In genomic region chr2:128644745-128645256, GRCh38 we compare ENCODE assay signal across 14 cellular contexts.
DNase-seq lines count a peak whose midpoint lies in the region; TF ChIP-seq lines count a peak whose summit lies in the region.
"Had no signal": no experiment of that assay in that cellular context is flagged by ENCODE, and none has a peak within 500 bp of the region (broad histone marks: within the 10 kb centered on the region; RNA-seq: fewer than 3 reads in every experiment).

No MANE protein-coding gene starts in this region.

- H2AK5ac ChIP-seq in H9 (ENCODE audit: insufficient read length, low read length) = no peak overlapping the region

- H3K36me3 Mint-ChIP-seq in H9 (ENCODE audit: insufficient read depth in 1 of 3, low read depth in 3 of 3) (peaks cover 0 to 8% (median 2%) of the 10 kb centered on the region in 3 experiments; a peak in 3 of 7 replicates), osteocyte (ENCODE audit: unreplicated experiment) (no peaks in the 10 kb centered on the region)
- H3K36me3 Mint-ChIP-seq: CD8-positive, alpha-beta T cell had no signal

- no peak overlapping the region for H3K4ac ChIP-seq in H9 (ENCODE audit: low read depth, low read length)

- H3K9ac ChIP-seq in H9 (ENCODE audit: extremely low read depth, insufficient read length, low read length) = no peak overlapping the region

- H3K27me3 Mint-ChIP-seq in H9 (ENCODE audit: low read depth) (peaks cover 7% of the 10 kb centered on the region), osteocyte (ENCODE audit: unreplicated experiment) (no peaks in the 10 kb centered on the region)

- no peak overlapping the region for H2BK12ac ChIP-seq in H9 (ENCODE audit: insufficient read length, low read depth, low read length)

- peak overlapping the region; percentile 96 to 98 (median 97) for H3K27ac Mint-ChIP-seq in H9
- H3K27ac Mint-ChIP-seq in osteocyte (ENCODE audit: unreplicated experiment) = no peak overlapping the region
- H3K27ac Mint-ChIP-seq: CD8-positive, alpha-beta T cell; effector memory CD8-positive, alpha-beta T cell had no signal

- no peak overlapping the region for H3K4me3 ChIP-seq in fibroblast of villous mesenchyme (ENCODE audit: low read depth, low read length)
- H3K4me3 ChIP-seq: SK-N-MC, thyroid gland had no signal

- no peaks in the 10 kb centered on the region for H3K79me1 ChIP-seq in H9 (ENCODE audit: insufficient read depth, low read depth, low read length, poor library complexity, severe bottlenecking)

- H3K9me3 ChIP-seq in H9 (ENCODE audit: control insufficient read depth, low read depth, low read length) = no peaks in the 10 kb centered on the region
- H3K9me3 ChIP-seq: thyroid gland had no signal

- H3K23ac ChIP-seq in H9 (ENCODE audit: insufficient read length, low read depth, low read length) = no peak overlapping the region

- no peak overlapping the region for H3K56ac ChIP-seq in H9 (ENCODE audit: insufficient read length, low read depth, low read length)

- no peaks in the 10 kb centered on the region for H4K20me1 ChIP-seq in H9 (ENCODE audit: control insufficient read depth, insufficient read depth, insufficient read length)

- peak overlapping the region; percentile 8 to 25; a peak in 2 of 5 replicates for H3K4me3 Mint-ChIP-seq in H9
- no peak overlapping the region for H3K4me3 Mint-ChIP-seq in osteocyte (ENCODE audit: unreplicated experiment)
- H3K4me3 Mint-ChIP-seq: CD8-positive, alpha-beta T cell; effector memory CD8-positive, alpha-beta T cell had no signal

- peak overlapping the region; percentile 20 for H2BK5ac ChIP-seq in H9 (ENCODE audit: insufficient read length, low read length)

- H3K9me3 Mint-ChIP-seq in H9 (peaks cover 0 to 3% of the 10 kb centered on the region in 2 experiments; a peak in 1 of 5 replicates), osteocyte (ENCODE audit: unreplicated experiment) (no peaks in the 10 kb centered on the region)
- H3K9me3 Mint-ChIP-seq: CD8-positive, alpha-beta T cell; effector memory CD8-positive, alpha-beta T cell had no signal

- peak; percentile 75 for TF ChIP-seq CTCF in H9 (conservative IDR thresholded peaks at IDR 0.05)
- peak; percentile 10 for TF ChIP-seq CTCF in fibroblast of villous mesenchyme (IDR thresholded peaks at IDR 0.05; ENCODE audit: insufficient read depth, low read depth, low read length)
- peak; percentile 5 for TF ChIP-seq CTCF in osteocyte (IDR thresholded peaks at IDR 0.05)

- peak overlapping the region; percentile 89 for H3K18ac ChIP-seq in H9 (ENCODE audit: insufficient read length, low read depth, low read length)

- no peaks in the 10 kb centered on the region for H3K27me3 ChIP-seq in H9 (ENCODE audit: insufficient read depth, low read length)
- H3K27me3 ChIP-seq: thyroid gland had no signal

- H3K14ac ChIP-seq in H9 (ENCODE audit: insufficient read depth, low read length) = peak overlapping the region; percentile 28; the same call in 1 of the 2 replicates

- peaks cover 15% of the 10 kb centered on the region for H3K4me1 ChIP-seq in H9 (ENCODE audit: insufficient read depth, low read length)
- H3K4me1 ChIP-seq: thyroid gland had no signal

- H3K4me1 Mint-ChIP-seq in H9 = peaks cover 63 to 70% of the 10 kb centered on the region in 2 experiments
- H3K4me1 Mint-ChIP-seq in osteocyte (ENCODE audit: unreplicated experiment) = peaks cover 8% of the 10 kb centered on the region

- peak overlapping the region; percentile 42 for H3K4me2 ChIP-seq in H9 (ENCODE audit: insufficient read depth, insufficient read length, low read length)

- H4K91ac ChIP-seq in H9 (ENCODE audit: insufficient read length, low read depth, low read length) = no peak overlapping the region

- peak; percentile 90 for DNase-seq in H9
- peak; percentile 51 for DNase-seq in NCI-H510A (lab: John Stamatoyannopoulos, UW)
- no peak for DNase-seq in fibroblast of villous mesenchyme (ENCODE audit: low read depth)
- no peak for DNase-seq in osteocyte (ENCODE audit: extremely low spot score, unreplicated experiment)
- no peak for DNase-seq in 8988T
- no peak for DNase-seq in middle frontal gyrus (ENCODE audit: extremely low spot score, low spot score)
- no peak for DNase-seq in NCI-H226
- DNase-seq in NCI-H146 (lab: John Stamatoyannopoulos, UW) = no peak
- DNase-seq: effector memory CD8-positive, alpha-beta T cell; occipital lobe; stimulated activated CD4-positive, alpha-beta T cell treated with anti-CD3 and anti-CD28 coated beads, Interleukin-15, amount 100 ng/mL, for 24 hours; thyroid gland had no signal

- no peaks in the 10 kb centered on the region for H3K23me2 ChIP-seq in H9 (ENCODE audit: insufficient read length, low read depth, low read length, poor library complexity, severe bottlenecking)

- H4K8ac ChIP-seq in H9 (replicated peaks; ENCODE audit: insufficient read length, low read depth, low read length) = no peak overlapping the region

- no peak overlapping the region for H3T11ph ChIP-seq in H9 (ENCODE audit: low read length)

- H2BK20ac ChIP-seq in H9 (ENCODE audit: low read depth, low read length, poor library complexity, severe bottlenecking) = no peak overlapping the region

- WGBS in H9 (ENCODE audit: extremely low coverage, insufficient read length, low lambda C conversion rate) = no CpG with 5 or more reads among the region's 2 CpGs

- no peaks in the 10 kb centered on the region for H3K79me2 ChIP-seq in H9 (ENCODE audit: insufficient read depth, low read length)

- H2AFZ ChIP-seq in H9 (ENCODE audit: low read length) = no peak overlapping the region

- H2BK15ac ChIP-seq in H9 (ENCODE audit: low read depth, low read length) = no peak overlapping the region

- peak overlapping the region; percentile 86 for H3K27ac ChIP-seq in H9 (ENCODE audit: insufficient read length, low read depth, low read length)
- H3K27ac ChIP-seq: SK-N-MC, thyroid gland had no signal

- no peak overlapping the region for H2BK120ac ChIP-seq in H9 (ENCODE audit: low read depth, low read length, poor library complexity, severe bottlenecking)

- peak overlapping the region; percentile 36 for H4K5ac ChIP-seq in H9 (ENCODE audit: insufficient read length, low read depth, low read length)

Comparison
In these comparisons a context has a peak if more than half of its experiments do, and no peak if none do; other contexts are left out.
1. DNase-seq: peak in H9 (single experiment) and NCI-H510A (single experiment); none in fibroblast of villous mesenchyme (single experiment), osteocyte (single experiment), 8988T (single experiment), middle frontal gyrus (single experiment), NCI-H226 (single experiment) and NCI-H146 (single experiment).
2. CTCF ChIP-seq: peak in every context shown above with its lines; median percentile 75 in H9; 10 in fibroblast of villous mesenchyme; 5 in osteocyte.